ENCODE assay signal across 19 cellular contexts in genomic region chr21:39073063-39073462, GRCh38.
DNase-seq lines count a peak whose midpoint lies in the region; ATAC-seq, FAIRE-seq and TF ChIP-seq lines count a peak whose summit lies in the region.
"Had no signal": no experiment of that assay in that cellular context is flagged by ENCODE, and none has a peak within 500 bp of the region (broad histone marks: within the 10 kb centered on the region; RNA-seq: fewer than 3 reads in every experiment).

No MANE protein-coding gene starts in this region.

- H3K4me3 ChIP-seq in MM.1S (ENCODE audit: low read length) (no peak overlapping the region), thoracic aorta (no peak overlapping the region), esophagus muscularis mucosa (no peak overlapping the region)

- H3K27ac ChIP-seq in MM.1S (ENCODE audit: low read length) (no peak overlapping the region), thoracic aorta (peak overlapping the region; percentile 50 to 76), esophagus muscularis mucosa (replicated peaks in 1 of 4) (no peak overlapping the region)
- H3K27ac ChIP-seq: KMS-11 had no signal

- TF ChIP-seq EP300 in esophagus muscularis mucosa (IDR thresholded peaks at IDR 0.05) = no peak

- H3K9me2 ChIP-seq in MM.1S (replicated peaks; ENCODE audit: insufficient read depth, low read length) = no peaks in the 10 kb centered on the region

- TF ChIP-seq CTCF in MM.1S (IDR thresholded peaks at IDR 0.05; ENCODE audit: low read length) (no peak), thoracic aorta (IDR thresholded peaks at IDR 0.05) (no peak), esophagus muscularis mucosa (IDR thresholded peaks at IDR 0.05) (no peak)

- H2AFZ ChIP-seq in MM.1S (ENCODE audit: low read length) = no peak overlapping the region

- no peak for TF ChIP-seq POLR2A in GM12891 (IDR thresholded peaks at IDR 0.05; ENCODE audit: low read depth, low read length)
- TF ChIP-seq POLR2A in esophagus muscularis mucosa (IDR thresholded peaks at IDR 0.05; ENCODE audit: low read depth) = no peak

- H3K36me3 ChIP-seq in MM.1S (replicated peaks; ENCODE audit: insufficient read depth, low read length) (no peaks in the 10 kb centered on the region), thoracic aorta (no peaks in the 10 kb centered on the region), esophagus muscularis mucosa (no peaks in the 10 kb centered on the region)

- H3K27me3 ChIP-seq in MM.1S (replicated peaks; ENCODE audit: insufficient read depth, low read length) (no peaks in the 10 kb centered on the region), thoracic aorta (replicated peaks; ENCODE audit: insufficient read depth) (no peaks in the 10 kb centered on the region), esophagus muscularis mucosa (no peaks in the 10 kb centered on the region)

- H4K20me1 ChIP-seq in MM.1S (ENCODE audit: insufficient read depth, low read length) = no peaks in the 10 kb centered on the region

- WGBS in esophagus muscularis mucosa = 80% methylated on average over 3 of the region's 3 CpGs

- H3K4me2 ChIP-seq in MM.1S (ENCODE audit: low read depth, low read length) = no peak overlapping the region
- H3K4me2 ChIP-seq: KMS-11 had no signal

- FAIRE-seq in GM12891 (lab: Jason Lieb, UNC) = no peak
- FAIRE-seq: H1, HepG2, RCC 7860 had no signal

- intact Hi-C loops in esophagus muscularis mucosa (cut with DNase I) = no loop called here

- no peaks in the 10 kb centered on the region for H3K4me1 ChIP-seq in MM.1S (ENCODE audit: low read length)
- peaks cover 23 to 39% of the 10 kb centered on the region in 2 donors for H3K4me1 ChIP-seq in thoracic aorta (ENCODE audit: control insufficient read depth in 1 of 2, low read depth in 2 of 2)
- peaks cover 0 to 10% (median 0%) of the 10 kb centered on the region in 4 donors for H3K4me1 ChIP-seq in esophagus muscularis mucosa

- H3K9me3 ChIP-seq in MM.1S (replicated peaks; ENCODE audit: insufficient read depth, low read length) (no peaks in the 10 kb centered on the region), thoracic aorta (no peaks in the 10 kb centered on the region), esophagus muscularis mucosa (peaks cover 0 to 3% (median 0%) of the 10 kb centered on the region in 4 donors)

- no peaks in the 10 kb centered on the region for H3K79me2 ChIP-seq in MM.1S (ENCODE audit: low read length)

- ATAC-seq in thoracic aorta (ENCODE audit: insufficient number of reproducible peaks, low FRiP score, low read depth) = no peak
- no peak for ATAC-seq in HG03354 (IDR thresholded peaks at IDR 0.05; ENCODE audit: poor library complexity, severe bottlenecking, unreplicated experiment)
- ATAC-seq: HepG2 had no signal

- H3F3A ChIP-seq in MM.1S (ENCODE audit: insufficient read depth, low read length) = no peaks in the 10 kb centered on the region

- no peak overlapping the region for H3K9ac ChIP-seq in MM.1S (ENCODE audit: low read length)
- H3K9ac ChIP-seq: KMS-11 had no signal

- DNase-seq in MM.1S = peak; percentile 6
- DNase-seq in fibroblast of gingiva (ENCODE audit: low read depth) = peak; percentile 80
- peak; percentile 82 for DNase-seq in medulla oblongata (ENCODE audit: extremely low spot score)
- no peak for DNase-seq in thoracic aorta (ENCODE audit: low spot score)
- no peak for DNase-seq in GM12891 (ENCODE audit: insufficient read length, low spot score)
- DNase-seq in esophagus muscularis mucosa (ENCODE audit: extremely low spot score) = no peak
- DNase-seq in iPS-NIHi7 (ENCODE audit: extremely low spot score) = no peak
- DNase-seq: AML-193, COR-L47, DMS153, NCI-H1092 treated with DMSO at 0.1 percent for 48 hours, NCI-H2081 treated with DMSO at 0.1 percent for 48 hours, NCI-H510A treated with DMSO at 0.1 percent for 48 hours, Right ventricle myocardium superior had no signal

TF ChIP-seq in GM12891, 5 proteins besides CTCF, POLR2A, EP300 and RAD21:
- TF ChIP-seq POLR2AphosphoS5 (IDR thresholded peaks at IDR 0.05; ENCODE audit: low read depth, low read length) (no peak), SPI1 (IDR thresholded peaks at IDR 0.05; ENCODE audit: low read depth, low read length) (no peak), POU2F2 (IDR thresholded peaks at IDR 0.05; ENCODE audit: low read depth, low read length) (no peak), PAX5 (IDR thresholded peaks at IDR 0.05; ENCODE audit: insufficient read depth, low read length, severe bottlenecking) (no peak), TAF1 (IDR thresholded peaks at IDR 0.05; ENCODE audit: low read depth, low read length) (no peak)

Comparison
In these comparisons a context has a peak if more than half of its experiments do, and no peak if none do; other contexts are left out.
1. DNase-seq: peak in MM.1S (single experiment), fibroblast of gingiva (single experiment) and medulla oblongata (single experiment); none in thoracic aorta (single experiment), GM12891 (single experiment), esophagus muscularis mucosa (single experiment) and iPS-NIHi7 (single experiment).
2. H3K27ac ChIP-seq: peak in thoracic aorta (2 of 2); none in MM.1S (single experiment) and esophagus muscularis mucosa (0 of 4).